In the genomic region with DNA sequence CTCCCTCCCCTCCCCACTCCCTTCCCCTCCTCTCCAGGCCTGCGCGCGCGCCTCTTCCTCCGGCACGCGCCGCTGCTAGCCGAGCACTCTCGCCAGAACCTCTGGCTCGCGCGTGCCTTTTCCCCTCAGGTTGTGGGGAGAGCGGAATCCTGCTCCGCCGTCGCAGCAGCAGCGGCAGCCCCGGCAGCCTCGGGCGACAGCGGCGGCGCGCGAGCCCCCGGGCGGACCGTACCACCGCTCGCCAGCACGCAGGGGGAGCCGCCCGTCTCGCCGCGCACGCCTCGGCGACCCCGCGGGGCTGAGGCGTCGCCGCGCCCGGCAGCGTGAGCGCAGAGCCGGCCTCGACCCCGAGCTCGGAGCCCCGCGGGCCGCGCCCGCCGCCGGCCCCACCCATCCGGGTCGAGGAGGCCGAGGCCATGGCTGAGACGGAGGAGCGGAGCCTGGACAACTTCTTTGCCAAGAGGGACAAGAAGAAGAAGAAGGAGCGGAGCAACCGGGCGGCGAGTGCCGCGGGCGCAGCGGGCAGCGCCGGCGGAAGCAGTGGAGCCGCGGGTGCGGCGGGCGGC, we compare ENCODE assay signal across 8 cellular contexts. TPM values are rescaled to one million over a fixed set of nuclear protein-coding genes. Genes with fewer than 3 reads are reported as not detected.
DNase-seq lines count a peak whose midpoint lies in the region; ATAC-seq and TF ChIP-seq lines count a peak whose summit lies in the region.

A gene with protein sequence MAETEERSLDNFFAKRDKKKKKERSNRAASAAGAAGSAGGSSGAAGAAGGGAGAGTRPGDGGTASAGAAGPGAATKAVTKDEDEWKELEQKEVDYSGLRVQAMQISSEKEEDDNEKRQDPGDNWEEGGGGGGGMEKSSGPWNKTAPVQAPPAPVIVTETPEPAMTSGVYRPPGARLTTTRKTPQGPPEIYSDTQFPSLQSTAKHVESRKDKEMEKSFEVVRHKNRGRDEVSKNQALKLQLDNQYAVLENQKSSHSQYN (plus strand): TSS at position 58 of the 566 bp plus-strand sequence. CDS start 359 bp downstream, at position 417.

- H3K4me3 ChIP-seq in AG04450 (ENCODE audit: low read depth, low read length) (peak within 1 kb of the TSS; percentile 66), adipocyte (ENCODE audit: low read length) (peak within 1 kb of the TSS; percentile 99), iPS-18a (ENCODE audit: low read length) (peak within 1 kb of the TSS; percentile 96), spleen (peak within 1 kb of the TSS; percentile 56 to 90 (median 74))

- H3K9me3 ChIP-seq in AG04450 (ENCODE audit: control insufficient read depth, insufficient read depth, low read length) (no peaks in the 10 kb centered on the region), adipocyte (ENCODE audit: control insufficient read depth, low read length) (no peaks in the 10 kb centered on the region), iPS-18a (ENCODE audit: control insufficient read depth, low read depth, low read length) (no peaks in the 10 kb centered on the region), spleen (no peaks in the 10 kb centered on the region)

- H3K27ac ChIP-seq in AG04450 (ENCODE audit: low read depth, low read length) (peak within 1 kb of the TSS; percentile 88), iPS-18a (ENCODE audit: low read length) (peak within 1 kb of the TSS; percentile 84), spleen (peak within 1 kb of the TSS; percentile 88 to 99 (median 98))

- intact Hi-C loops in spleen (cut with DNase I; ENCODE audit: low total_unique reads): no loop called here

- H3K36me3 ChIP-seq in adipocyte (ENCODE audit: control insufficient read depth, insufficient read depth, low read length, severe bottlenecking) (peaks cover 31% of the 10 kb centered on the region), iPS-18a (ENCODE audit: control insufficient read depth, low read depth, low read length) (peaks cover 32% of the 10 kb centered on the region), spleen (peaks cover 0 to 38% (median 23%) of the 10 kb centered on the region in 6 donors)

- CTCF ChIA-PET in AG04450 (lab: Charles Lee): interaction anchor here (0.6 to 1.6 kb wide), 7 partner anchors 10 to 533 kb away, joined by 3 to 9 read pairs (median 5); no protein-coding TSS in a partner anchor

- no peaks in the 10 kb centered on the region for H3K27me3 ChIP-seq in AG04450 (ENCODE audit: control insufficient read depth, insufficient read depth, low read length)
- H3K27me3 ChIP-seq in adipocyte (replicated peaks; ENCODE audit: control insufficient read depth, insufficient read depth, low read length): no peaks in the 10 kb centered on the region
- no peaks in the 10 kb centered on the region for H3K27me3 ChIP-seq in iPS-18a (ENCODE audit: control insufficient read depth, insufficient read depth, low read length)
- no peaks in the 10 kb centered on the region for H3K27me3 ChIP-seq in spleen (replicated peaks in 1 of 7)

- DNase-seq in AG04450 (ENCODE audit: low read depth, low spot score): no peak
- no peak for DNase-seq in adipocyte (ENCODE audit: low read depth)
- DNase-seq in spleen: no peak
- no peak for DNase-seq in stimulated activated CD4-positive, alpha-beta T cell treated with anti-CD3 and anti-CD28 coated beads, Interleukin-4, amount 100 ng/mL, for 1 hour
- no peak for DNase-seq in globus pallidus (ENCODE audit: low spot score)

- POLR2A ChIA-PET in AG04450 (lab: Yijun Ruan, JAX): interaction anchor here (0.6 to 2.6 kb wide), 15 partner anchors 11 to 136 kb away, joined by 3 to 21 read pairs (median 4); no protein-coding TSS in a partner anchor

- TF ChIP-seq POLR2A in spleen (IDR thresholded peaks at IDR 0.05): peak in 2 of 3 donors; percentile 82 to 85

- peak within 1 kb of the TSS; percentile 98 for H3K9ac ChIP-seq in adipocyte (ENCODE audit: low read length)
- peak within 1 kb of the TSS; percentile 87 for H3K9ac ChIP-seq in iPS-18a (ENCODE audit: low read length)

- no peak for TF ChIP-seq CTCF in AG04450 (IDR thresholded peaks at IDR 0.05; ENCODE audit: low read depth, low read length)
- no peak for TF ChIP-seq CTCF in spleen (IDR thresholded peaks at IDR 0.05 in 8 of 11, conservative IDR thresholded peaks at IDR 0.05 in 3 of 11)

- H3K4me1 ChIP-seq in adipocyte (ENCODE audit: control insufficient read depth, insufficient read depth, low read length) (peaks cover 62% of the 10 kb centered on the region), iPS-18a (ENCODE audit: control insufficient read depth, low read depth, low read length) (peaks cover 10% of the 10 kb centered on the region), spleen (peaks cover 44 to 83% (median 62%) of the 10 kb centered on the region in 6 donors)

- peak; percentile 16 for ATAC-seq in GM19372 (IDR thresholded peaks at IDR 0.05; ENCODE audit: low read depth, unreplicated experiment)
- peak; percentile 31 for ATAC-seq in HG03432 (IDR thresholded peaks at IDR 0.05; ENCODE audit: unreplicated experiment)

- WGBS in spleen, 5 donors: 0 to 1% (median 0%) methylated on average over 18 to 81 of the region's 81 CpGs

RNA-seq across cellular contexts. Expression of the gene that starts here (rescaled TPM):
- 131 and 164 TPM in 2 replicates for polyA plus RNA-seq in AG04450 (2011; rRNA removed)
- 81.9 and 122 TPM in 2 replicates for polyA minus RNA-seq in AG04450 (2011; rRNA and poly(A)+ RNA removed)
- 100 to 1,000 TPM; 190 to 253 (median 218) TPM for total RNA-seq in spleen
- polyA plus RNA-seq in spleen: 100 to 1,000 TPM in 1 of 3 donors, 10 to 100 TPM in 2; 68.1 to 125 (median 91.2) TPM
